ENCODE assay signal across 20 cellular contexts in genomic region chr17:65824901-65825300, GRCh38.
DNase-seq lines count a peak whose midpoint lies in the region; ATAC-seq, FAIRE-seq and TF ChIP-seq lines count a peak whose summit lies in the region.
"Had no signal": no experiment of that assay in that cellular context is flagged by ENCODE, and none has a peak within 500 bp of the region (broad histone marks: within the 10 kb centered on the region; RNA-seq: fewer than 3 reads in every experiment).

No MANE protein-coding gene starts in this region.

- TF ChIP-seq CTCF in A549 (IDR thresholded peaks at IDR 0.05) (no peak), fibroblast of pulmonary artery (IDR thresholded peaks at IDR 0.05; ENCODE audit: low read length, missing control alignments) (no peak)

- WGBS in A549 (ENCODE audit: missing lambda C conversion rate): 82% methylated on average over 1 of the region's 1 CpG

- no peak for TF ChIP-seq EP300 in A549 (IDR thresholded peaks at IDR 0.05)

- FAIRE-seq in A549 (lab: Jason Lieb, UNC): peak; percentile 63
- FAIRE-seq: GM12878, H1 had no signal

- H3K4me2 ChIP-seq in A549: no peak overlapping the region

- ATAC-seq in A549: no peak
- ATAC-seq in GM21576 (IDR thresholded peaks at IDR 0.05; ENCODE audit: unreplicated experiment): no peak
- ATAC-seq in HG03342 (IDR thresholded peaks at IDR 0.05; ENCODE audit: unreplicated experiment): no peak
- ATAC-seq: GM12878 had no signal

- POLR2A ChIA-PET in A549 (lab: Yijun Ruan, JAX): no interaction called here

- CTCF ChIA-PET in A549 (lab: Yijun Ruan, JAX): interaction anchor here (0.7 kb wide), 1 partner anchor 532 kb away, joined by 3 read pairs; no protein-coding TSS in a partner anchor

- H3K4me1 ChIP-seq in A549: peaks cover 11% of the 10 kb centered on the region; the same call in 2 of the 3 replicates
- H3K4me1 ChIP-seq: BE2C had no signal

- TF ChIP-seq POLR2A in A549 (IDR thresholded peaks at IDR 0.05; ENCODE audit: low read length): no peak

- no peak overlapping the region for H3K4me3 ChIP-seq in A549
- no peak overlapping the region for H3K4me3 ChIP-seq in fibroblast of pulmonary artery (replicated peaks; ENCODE audit: low read depth, low read length)
- H3K4me3 ChIP-seq: GM12878 had no signal

- DNase-seq in A549 (ENCODE audit: low read depth in 1 of 2, low spot score in 1 of 2): no peak
- DNase-seq in dermis blood vessel endothelial cell: peak; percentile 29
- peak; percentile 17 for DNase-seq in fibroblast of pulmonary artery (ENCODE audit: low read depth)
- peak; percentile 36 for DNase-seq in pulmonary artery endothelial cell (ENCODE audit: low read depth, low spot score)
- DNase-seq in NCI-H226: no peak
- DNase-seq: 8988T; BE2C; C1 segment of cervical spinal cord; CD4-positive, CD25-positive, alpha-beta regulatory T cell; CD8-positive, alpha-beta memory T cell; COR-L47; DMS 273 treated with DMSO at 0.1 percent for 48 hours; DMS53; DND-41; EL; H9 had no signal

- H3K9me3 ChIP-seq in A549: peaks cover 8% of the 10 kb centered on the region; the same call in 2 of the 3 replicates
- H3K9me3 ChIP-seq: BE2C had no signal

- no peak for TF ChIP-seq RAD21 in A549 (conservative IDR thresholded peaks at IDR 0.05 in 1 of 2, IDR thresholded peaks at IDR 0.05 in 1 of 2)

- H3K27ac ChIP-seq in A549: no peak overlapping the region

TF ChIP-seq in A549, 52 proteins besides CTCF, POLR2A, EP300 and RAD21:
- TF ChIP-seq RCOR1 (IDR thresholded peaks at IDR 0.05; ENCODE audit: low read depth, low read length) (no peak), REST (IDR thresholded peaks at IDR 0.05) (no peak), MYC (IDR thresholded peaks at IDR 0.05; ENCODE audit: borderline replicate concordance, low read length) (no peak), HOXB13 (CRISPR knock-in tag; IDR thresholded peaks at IDR 0.05; ENCODE audit: low read depth) (no peak), MAZ (IDR thresholded peaks at IDR 0.05; ENCODE audit: borderline replicate concordance, low read depth, low read length) (no peak), ELK1 (IDR thresholded peaks at IDR 0.05; ENCODE audit: low read depth, low read length) (no peak), CEBPB (IDR thresholded peaks at IDR 0.05) (no peak), PBX3 (IDR thresholded peaks at IDR 0.05) (no peak), NPAS2 (CRISPR knock-in tag; IDR thresholded peaks at IDR 0.05; ENCODE audit: borderline replicate concordance) (no peak), CBX8 (IDR thresholded peaks at IDR 0.05) (no peak), SMC3 (IDR thresholded peaks at IDR 0.05) (no peak), ZSCAN20 (CRISPR knock-in tag; IDR thresholded peaks at IDR 0.05) (no peak), ZNF302 (CRISPR knock-in tag; IDR thresholded peaks at IDR 0.05) (no peak), TFCP2L1 (CRISPR knock-in tag; IDR thresholded peaks at IDR 0.05) (no peak), CBX2 (IDR thresholded peaks at IDR 0.05; ENCODE audit: borderline replicate concordance, low read depth) (no peak), TP53 (CRISPR knock-in tag; IDR thresholded peaks at IDR 0.05) (no peak), FOSB (CRISPR knock-in tag; IDR thresholded peaks at IDR 0.05) (no peak), EHF (CRISPR knock-in tag; IDR thresholded peaks at IDR 0.05) (no peak), MAX (IDR thresholded peaks at IDR 0.05) (no peak), HDAC2 (IDR thresholded peaks at IDR 0.05) (no peak)
TF ChIP-seq in A549: peak in this region for 0.

Comparison
In these comparisons a context has a peak if more than half of its experiments do, and no peak if none do; other contexts are left out.
1. DNase-seq: peak in dermis blood vessel endothelial cell (single experiment), fibroblast of pulmonary artery (single experiment) and pulmonary artery endothelial cell (single experiment); none in A549 (0 of 2) and NCI-H226 (single experiment).